In the genomic region with DNA sequence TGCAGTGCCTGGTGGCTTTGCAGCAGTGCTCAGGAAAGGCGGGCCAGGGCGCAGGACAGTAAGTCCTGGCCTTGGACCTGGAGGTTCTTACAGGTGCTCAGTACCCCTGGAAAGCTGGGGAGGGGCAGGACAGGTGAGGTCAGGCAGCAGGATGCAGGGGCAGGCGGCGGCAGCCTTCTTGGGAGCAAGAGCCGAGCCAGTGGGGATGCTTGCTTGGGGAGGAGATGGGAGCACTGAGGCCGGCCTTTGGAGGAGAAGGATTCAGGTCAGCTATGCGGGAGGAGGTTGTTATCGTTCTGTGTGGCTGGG, we compare ENCODE assay signal across 19 cellular contexts.
"Had no signal": no experiment of that assay in that cellular context is flagged by ENCODE, and none has a peak within 500 bp of the region (broad histone marks: within the 10 kb centered on the region; RNA-seq: fewer than 3 reads in every experiment).

No MANE protein-coding gene starts in this region.

- H3K4me3 Mint-ChIP-seq: activated CD4-positive, alpha-beta T cell treated with anti-CD3 and anti-CD28 coated beads for 36 hours; activated naive CD4-positive, alpha-beta T cell treated with anti-CD3 and anti-CD28 coated beads, Interleukin-2, amount 10 ng/mL, durations not matched to agents 7 days and 5 days; activated naive CD8-positive, alpha-beta T cell treated with anti-CD3 and anti-CD28 coated beads, Interleukin-2, amount 10 ng/mL, durations not matched to agents 7 days and 5 days; central memory CD8-positive, alpha-beta T cell; naive thymus-derived CD4-positive, alpha-beta T cell; neural crest cell; stimulated activated naive CD8-positive, alpha-beta T cell treated with anti-CD3 and anti-CD28 coated beads, Interleukin-15, amount 100 ng/mL, for 72 hours had no signal

- H3K9me3 ChIP-seq: esophagus squamous epithelium, heart right ventricle, SK-N-SH, tibial artery, upper lobe of right lung had no signal

- H3K4me1 ChIP-seq: upper lobe of right lung had no signal

- H3K4me2 ChIP-seq: SK-N-SH had no signal

- H3K27me3 ChIP-seq: heart right ventricle, tibial artery, upper lobe of right lung had no signal

- DNase-seq: activated gamma-delta T cell; amniotic stem cell; effector CD4-positive, alpha-beta T cell; esophagus squamous epithelium had no signal

- ATAC-seq: activated CD4-positive, alpha-beta T cell treated with anti-CD3 and anti-CD28 coated beads for 36 hours; stimulated activated naive CD8-positive, alpha-beta T cell treated with anti-CD3 and anti-CD28 coated beads, Interleukin-15, amount 100 ng/mL, for 72 hours had no signal

- H3K9me3 Mint-ChIP-seq: activated naive CD4-positive, alpha-beta T cell treated with anti-CD3 and anti-CD28 coated beads, Interleukin-2, amount 10 ng/mL, durations not matched to agents 7 days and 5 days; activated naive CD8-positive, alpha-beta T cell treated with anti-CD3 and anti-CD28 coated beads, Interleukin-2, amount 10 ng/mL, durations not matched to agents 7 days and 5 days; central memory CD8-positive, alpha-beta T cell; naive thymus-derived CD4-positive, alpha-beta T cell; neural crest cell; stimulated activated naive CD8-positive, alpha-beta T cell treated with anti-CD3 and anti-CD28 coated beads, Interleukin-15, amount 100 ng/mL, for 72 hours had no signal

- FAIRE-seq: bronchial epithelial cell, colon, endometrium had no signal

- H3K36me3 Mint-ChIP-seq: activated naive CD4-positive, alpha-beta T cell treated with anti-CD3 and anti-CD28 coated beads, Interleukin-2, amount 10 ng/mL, durations not matched to agents 7 days and 5 days; activated naive CD8-positive, alpha-beta T cell treated with anti-CD3 and anti-CD28 coated beads, Interleukin-2, amount 10 ng/mL, durations not matched to agents 7 days and 5 days; naive thymus-derived CD4-positive, alpha-beta T cell had no signal

- H3K4me3 ChIP-seq: esophagus squamous epithelium, heart right ventricle, tibial artery, upper lobe of right lung had no signal

- H3K9ac ChIP-seq: SK-N-SH had no signal

- H3K27ac ChIP-seq: epithelial cell of prostate, esophagus squamous epithelium, tibial artery, upper lobe of right lung had no signal

- H3K27me3 Mint-ChIP-seq: activated CD4-positive, alpha-beta T cell treated with anti-CD3 and anti-CD28 coated beads for 36 hours; activated naive CD4-positive, alpha-beta T cell treated with anti-CD3 and anti-CD28 coated beads, Interleukin-2, amount 10 ng/mL, durations not matched to agents 7 days and 5 days; activated naive CD8-positive, alpha-beta T cell treated with anti-CD3 and anti-CD28 coated beads, Interleukin-2, amount 10 ng/mL, durations not matched to agents 7 days and 5 days had no signal

- H3K36me3 ChIP-seq: upper lobe of right lung had no signal

- H3K27ac Mint-ChIP-seq: activated CD4-positive, alpha-beta T cell treated with anti-CD3 and anti-CD28 coated beads for 36 hours; activated naive CD4-positive, alpha-beta T cell treated with anti-CD3 and anti-CD28 coated beads, Interleukin-2, amount 10 ng/mL, durations not matched to agents 7 days and 5 days; activated naive CD8-positive, alpha-beta T cell treated with anti-CD3 and anti-CD28 coated beads, Interleukin-2, amount 10 ng/mL, durations not matched to agents 7 days and 5 days; naive thymus-derived CD4-positive, alpha-beta T cell; stimulated activated naive CD8-positive, alpha-beta T cell treated with anti-CD3 and anti-CD28 coated beads, Interleukin-15, amount 100 ng/mL, for 72 hours had no signal

- H3K4me1 Mint-ChIP-seq: activated CD4-positive, alpha-beta T cell treated with anti-CD3 and anti-CD28 coated beads for 36 hours; activated naive CD4-positive, alpha-beta T cell treated with anti-CD3 and anti-CD28 coated beads, Interleukin-2, amount 10 ng/mL, durations not matched to agents 7 days and 5 days; activated naive CD8-positive, alpha-beta T cell treated with anti-CD3 and anti-CD28 coated beads, Interleukin-2, amount 10 ng/mL, durations not matched to agents 7 days and 5 days; central memory CD8-positive, alpha-beta T cell; stimulated activated naive CD8-positive, alpha-beta T cell treated with anti-CD3 and anti-CD28 coated beads, Interleukin-15, amount 100 ng/mL, for 72 hours had no signal
